ENCODE assay signal across 1 cellular context in genomic region chr15:75649045-75649761, GRCh38.
TF ChIP-seq lines count a peak whose summit lies in the region.

No MANE protein-coding gene starts in this region.

TF ChIP-seq in GM23338, 12 proteins besides CTCF, POLR2A, EP300 and RAD21 (continued from another document):
- TF ChIP-seq ZNF462 (CRISPR knock-in tag; IDR thresholded peaks at IDR 0.05) (no peak), EZH2 (IDR thresholded peaks at IDR 0.05; ENCODE audit: low read depth, unreplicated experiment) (no peak), JUNB (IDR thresholded peaks at IDR 0.05; ENCODE audit: unreplicated experiment) (no peak), REST (IDR thresholded peaks at IDR 0.05; ENCODE audit: unreplicated experiment) (no peak), ZNF331 (CRISPR knock-in tag; IDR thresholded peaks at IDR 0.05; ENCODE audit: low read depth) (no peak)
